In the genomic region with DNA sequence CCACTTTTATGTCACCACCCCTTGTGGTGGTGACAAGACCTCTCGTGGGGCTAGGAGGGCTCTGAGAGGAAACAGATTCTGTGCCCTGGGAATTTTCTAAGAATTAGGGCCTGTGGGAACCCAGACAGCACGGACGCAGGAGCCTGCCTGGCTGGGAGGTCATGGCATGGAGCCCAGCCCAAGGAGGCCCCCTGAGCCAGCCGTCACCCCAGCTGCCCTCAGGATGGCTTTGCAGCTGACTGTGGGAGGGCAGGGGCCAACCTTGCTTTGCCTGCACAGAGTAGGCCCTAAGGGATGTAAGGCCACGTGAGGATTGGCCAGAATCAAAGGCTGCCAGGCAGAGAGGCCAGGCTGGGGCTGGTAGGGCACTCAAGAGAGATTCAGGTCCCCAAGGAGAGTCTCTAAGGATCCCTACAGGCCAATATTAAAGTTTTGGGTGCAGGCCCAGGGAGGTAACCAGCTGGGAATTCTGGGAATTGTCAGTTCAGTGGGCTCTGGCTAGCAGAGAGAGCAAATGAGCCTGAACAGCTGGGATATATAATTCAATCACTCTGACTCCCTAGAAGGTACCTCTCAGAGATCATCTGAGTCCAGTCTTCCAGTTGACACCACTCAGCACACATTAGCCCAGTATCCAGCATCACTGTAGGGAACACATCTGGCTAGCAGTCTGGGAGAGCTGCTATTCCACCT, we compare ENCODE assay signal across 24 cellular contexts. TPM values are rescaled to one million over a fixed set of nuclear protein-coding genes. Genes with fewer than 3 reads are reported as not detected.
A peak's percentile ranks its signal among the peaks of the same experiment; 100 is the strongest.
DNase-seq lines count a peak whose midpoint lies in the region; ATAC-seq and TF ChIP-seq lines count a peak whose summit lies in the region.
"Had no signal": no experiment of that assay in that cellular context is flagged by ENCODE, and none has a peak within 500 bp of the region (broad histone marks: within the 10 kb centered on the region; RNA-seq: fewer than 3 reads in every experiment).

No MANE protein-coding gene starts in this region.

- no peak overlapping the region for H3K4me3 Mint-ChIP-seq in GM23338
- H3K4me3 Mint-ChIP-seq: activated CD4-positive, alpha-beta T cell treated with anti-CD3 and anti-CD28 coated beads, Interleukin-2, amount 10 ng/mL, durations not matched to agents 7 days and 5 days; neural crest cell; T-helper 1 cell treated with Interleukin-12 subunit alpha and Interleukin-12 subunit beta and Interleukin-4 antibody, amounts not matched to agents 30 μg/mL and 1 μg/mL, for 36 hours had no signal

- peaks cover 7% of the 10 kb centered on the region for H3K4me1 Mint-ChIP-seq in GM23338

- intact Hi-C loops in ascending aorta (cut with DNase I), result loop anchor here (5.0 kb wide), 1 partner anchor 113 kb away; a partner anchor contains a TSS

- peak overlapping the region; percentile 72 for H4K91ac ChIP-seq in mesenchymal stem cell (ENCODE audit: low read length)

- H3K4me2 ChIP-seq in mesenchymal stem cell (ENCODE audit: low read length, poor library complexity, severe bottlenecking), result no peak overlapping the region
- no peak overlapping the region for H3K4me2 ChIP-seq in GM23338

- H4K8ac ChIP-seq in mesenchymal stem cell (ENCODE audit: low read length), result no peak overlapping the region

- H3K27ac ChIP-seq in ascending aorta (peak overlapping the region; percentile 91 to 94), mesenchymal stem cell (ENCODE audit: low read length, poor library complexity, severe bottlenecking) (no peak overlapping the region), upper lobe of left lung (peak overlapping the region; percentile 20 to 79 (median 61)), GM23338 (ENCODE audit: low read depth) (no peak overlapping the region)
- H3K27ac ChIP-seq: 22Rv1, C4-2B, foreskin keratinocyte had no signal

- no peak for TF ChIP-seq POLR2A in upper lobe of left lung (IDR thresholded peaks at IDR 0.05)

- H2AFZ ChIP-seq in mesenchymal stem cell (ENCODE audit: low read depth, low read length) (no peak overlapping the region), GM23338 (no peak overlapping the region)

- no peak for TF ChIP-seq EP300 in upper lobe of left lung (IDR thresholded peaks at IDR 0.05)

- H2BK120ac ChIP-seq in mesenchymal stem cell (ENCODE audit: low read depth, low read length), result no peak overlapping the region

- peak overlapping the region; percentile 9 to 91 for H2BK12ac ChIP-seq in mesenchymal stem cell (ENCODE audit: low read length in 2 of 2)

- H3K27ac Mint-ChIP-seq in GM23338, result no peak overlapping the region
- H3K27ac Mint-ChIP-seq: activated CD4-positive, alpha-beta T cell treated with anti-CD3 and anti-CD28 coated beads, Interleukin-2, amount 10 ng/mL, durations not matched to agents 7 days and 5 days; T-helper 1 cell treated with Interleukin-12 subunit alpha and Interleukin-12 subunit beta and Interleukin-4 antibody, amounts not matched to agents 30 μg/mL and 1 μg/mL, for 36 hours had no signal

- H3K9me2 ChIP-seq in GM23338 (ENCODE audit: insufficient read depth), result no peaks in the 10 kb centered on the region

- no peaks in the 10 kb centered on the region; the same call in 1 of the 2 replicates for H3F3A ChIP-seq in GM23338 (replicated peaks; ENCODE audit: low read depth)

- peaks cover 4% of the 10 kb centered on the region; the same call in 1 of the 3 replicates for H3K36me3 Mint-ChIP-seq in GM23338 (ENCODE audit: low read depth)

- H2AK5ac ChIP-seq in mesenchymal stem cell (ENCODE audit: low read length, severe bottlenecking), result peak overlapping the region; percentile 38

- peaks cover 21% of the 10 kb centered on the region for H3K27me3 Mint-ChIP-seq in GM23338 (ENCODE audit: insufficient read depth, low read depth, poor library complexity)

- ATAC-seq in upper lobe of left lung (ENCODE audit: low FRiP score in 2 of 2) (no peak), GM23338 (no peak)
- ATAC-seq: foreskin keratinocyte had no signal

- H3K14ac ChIP-seq in mesenchymal stem cell (ENCODE audit: low read length in 2 of 2), result no peak overlapping the region

- no peak overlapping the region for H3K23ac ChIP-seq in mesenchymal stem cell (ENCODE audit: low read length in 2 of 2)

- H3K36me3 ChIP-seq in ascending aorta (peaks cover 10 to 25% of the 10 kb centered on the region in 2 donors), mesenchymal stem cell (ENCODE audit: control insufficient read depth in 1 of 2, insufficient read depth in 2 of 2, low read depth in 1 of 2, low read length in 2 of 2) (peaks cover 31 to 40% of the 10 kb centered on the region in 2 experiments), upper lobe of left lung (no peaks in the 10 kb centered on the region), GM23338 (ENCODE audit: insufficient read depth) (no peaks in the 10 kb centered on the region)

- H3K79me1 ChIP-seq in mesenchymal stem cell (replicated peaks; ENCODE audit: low read length, poor library complexity, severe bottlenecking), result peaks cover 4% of the 10 kb centered on the region

- WGBS in mesenchymal stem cell, result 83% methylated on average over 5 of the region's 5 CpGs
- 60 to 80% methylated on average over 1 to 4 of the region's 5 CpGs for WGBS in upper lobe of left lung, 2 donors

- H3K9me3 ChIP-seq in ascending aorta, result no peaks in the 10 kb centered on the region
- H3K9me3 ChIP-seq in mesenchymal stem cell (ENCODE audit: control insufficient read depth, low read length), result no peaks in the 10 kb centered on the region
- no peaks in the 10 kb centered on the region for H3K9me3 ChIP-seq in upper lobe of left lung

- H3K18ac ChIP-seq in mesenchymal stem cell (ENCODE audit: low read depth in 1 of 2, low read length in 2 of 2), result peak overlapping the region in 1 of 2 experiments; percentile 17

- DNase-seq in NCI-H2171 treated with DMSO at 0.1 percent for 48 hours (lab: John Stamatoyannopoulos, UW) (peak; percentile 19), NCI-H2171 (lab: John Stamatoyannopoulos, UW) (no peak), ascending aorta (ENCODE audit: low spot score in 2 of 2) (no peak), mesenchymal stem cell (no peak), upper lobe of left lung (no peak), RPMI8226 (no peak), COLO829 (ENCODE audit: low spot score) (no peak), GM23338 (ENCODE audit: low spot score) (no peak)
- DNase-seq: activated CD4-positive, alpha-beta T cell treated with anti-CD3 and anti-CD28 coated beads, Interleukin-2, amount 10 ng/mL, durations not matched to agents 7 days and 5 days; activated CD8-positive, alpha-beta memory T cell treated with anti-CD3 and anti-CD28 coated beads, Interleukin-2, amount 50 U/mL, for 4 hours; anterior cingulate cortex; DMS 273 treated with DMSO at 0.1 percent for 48 hours; foreskin keratinocyte; KG1; kidney glomerular epithelial cell; midbrain; NCI-H2029; NCI-H446 treated with DMSO at 0.1 percent for 48 hours; NK-92 treated with Interleukin-12 subunit alpha and Interleukin-12 subunit beta, amount 100 ng/mL, for 24 hours; trophoblast cell had no signal

- no peaks in the 10 kb centered on the region for H3K79me2 ChIP-seq in GM23338 (replicated peaks; ENCODE audit: insufficient read depth)

- peak overlapping the region; percentile 37 for H3K9ac ChIP-seq in mesenchymal stem cell (ENCODE audit: low read length)

- no peak overlapping the region for H3K4ac ChIP-seq in mesenchymal stem cell (ENCODE audit: low read depth in 1 of 2, low read length in 2 of 2)

- no peaks in the 10 kb centered on the region for H4K20me1 ChIP-seq in GM23338 (replicated peaks; ENCODE audit: insufficient read depth)

- H3K9me3 Mint-ChIP-seq in GM23338, result peaks cover 2% of the 10 kb centered on the region; the same call in 1 of the 3 replicates
- H3K9me3 Mint-ChIP-seq: activated CD4-positive, alpha-beta T cell treated with anti-CD3 and anti-CD28 coated beads, Interleukin-2, amount 10 ng/mL, durations not matched to agents 7 days and 5 days; neural crest cell; T-helper 1 cell treated with Interleukin-12 subunit alpha and Interleukin-12 subunit beta and Interleukin-4 antibody, amounts not matched to agents 30 μg/mL and 1 μg/mL, for 36 hours had no signal

- TF ChIP-seq CTCF in ascending aorta (IDR thresholded peaks at IDR 0.05) (no peak), upper lobe of left lung (IDR thresholded peaks at IDR 0.05) (no peak), GM23338 (conservative IDR thresholded peaks at IDR 0.05; ENCODE audit: low read depth in 2 of 2) (no peak)

- peak overlapping the region; percentile 8 to 36 for H3K4me3 ChIP-seq in ascending aorta
- H3K4me3 ChIP-seq in mesenchymal stem cell (ENCODE audit: insufficient read depth in 1 of 2, low read depth in 1 of 2, low read length in 2 of 2), result no peak overlapping the region
- H3K4me3 ChIP-seq in upper lobe of left lung, result no peak overlapping the region
- no peak overlapping the region for H3K4me3 ChIP-seq in GM23338

- H2BK5ac ChIP-seq in mesenchymal stem cell (ENCODE audit: low read depth, low read length, poor library complexity, severe bottlenecking), result no peak overlapping the region

- H3K27me3 ChIP-seq in ascending aorta, result no peaks in the 10 kb centered on the region
- H3K27me3 ChIP-seq in mesenchymal stem cell (ENCODE audit: control insufficient read depth in 1 of 2, insufficient read depth in 1 of 2, low read length in 2 of 2), result no peaks in the 10 kb centered on the region
- H3K27me3 ChIP-seq in upper lobe of left lung, result peaks cover 0 to 4% (median 0%) of the 10 kb centered on the region in 4 donors
- H3K27me3 ChIP-seq in GM23338 (ENCODE audit: insufficient read depth), result peaks cover 17% of the 10 kb centered on the region
- H3K27me3 ChIP-seq: foreskin keratinocyte had no signal

- H3K4me1 ChIP-seq in ascending aorta (peaks cover 23 to 46% of the 10 kb centered on the region in 2 donors), mesenchymal stem cell (ENCODE audit: control insufficient read depth, insufficient read depth, low read depth, low read length) (peaks cover 30% of the 10 kb centered on the region), upper lobe of left lung (peaks cover 5 to 14% (median 13%) of the 10 kb centered on the region in 4 donors), GM23338 (ENCODE audit: insufficient read depth) (no peaks in the 10 kb centered on the region)
- H3K4me1 ChIP-seq: foreskin keratinocyte had no signal

- peak overlapping the region; percentile 7 for H2BK15ac ChIP-seq in mesenchymal stem cell (ENCODE audit: low read depth, poor library complexity, severe bottlenecking)

TF ChIP-seq in GM23338, 12 proteins besides CTCF, POLR2A, EP300 and RAD21 (continues in another document):
- TF ChIP-seq EZH2 (IDR thresholded peaks at IDR 0.05; ENCODE audit: low read depth, unreplicated experiment), result no peak
- no peak for TF ChIP-seq STAT1 (IDR thresholded peaks at IDR 0.05; ENCODE audit: unreplicated experiment)
- TF ChIP-seq ZNF114 (CRISPR knock-in tag; IDR thresholded peaks at IDR 0.05), result no peak
- no peak for TF ChIP-seq ZNF331 (CRISPR knock-in tag; IDR thresholded peaks at IDR 0.05; ENCODE audit: low read depth)

RNA-seq across cellular contexts. Expression of a gene that starts 6.4 kb away (rescaled TPM):
- 383 TPM for total RNA-seq in ascending aorta
- 16.6 TPM for polyA plus RNA-seq in mesenchymal stem cell (2013, experiment 1 of 2)
- 16.0 TPM for polyA plus RNA-seq in mesenchymal stem cell (2013, experiment 2 of 2)
- 100 to 1,000 TPM in 2 of 6 donors, 10 to 100 TPM in 4; 19.7 to 136 (median 77.6) TPM for total RNA-seq in upper lobe of left lung
- total RNA-seq in GM23338 (2014; rRNA removed; shearing (Covaris generic)), result 0.49 and 2.1 TPM in 2 replicates
- 0.27 and 0.35 TPM in 2 replicates for polyA plus RNA-seq in GM23338 (2016; fragmentation: Nextera tagmentation; extraction: Ambion mirVana)

Comparison
In these comparisons a context has a peak if more than half of its experiments do, and no peak if none do; other contexts are left out.
1. H3K27ac ChIP-seq: peak in ascending aorta (2 of 2) and upper lobe of left lung (4 of 4); none in mesenchymal stem cell (single experiment) and GM23338 (single experiment).
2. H3K4me3 ChIP-seq: peak in ascending aorta (2 of 2); none in mesenchymal stem cell (0 of 2), upper lobe of left lung (0 of 4) and GM23338 (single experiment).